In genomic region chr14:73774671-73775070, GRCh38 we compare ENCODE assay signal across 13 cellular contexts.
A peak's percentile ranks its signal among the peaks of the same experiment; 100 is the strongest.
DNase-seq lines count a peak whose midpoint lies in the region; ATAC-seq and TF ChIP-seq lines count a peak whose summit lies in the region.
"Had no signal": no experiment of that assay in that cellular context is flagged by ENCODE, and none has a peak within 500 bp of the region (broad histone marks: within the 10 kb centered on the region; RNA-seq: fewer than 3 reads in every experiment).

No MANE protein-coding gene starts in this region.

- WGBS in heart left ventricle, 4 donors, result 61 to 80% (median 73%) methylated on average over 2 of the region's 2 CpGs
- WGBS in upper lobe of left lung, 2 donors, result 92% methylated on average over 2 of the region's 2 CpGs; no CpG with 5 or more reads in 1 of the 2 donors

- peaks cover 0 to 8% (median 0%) of the 10 kb centered on the region in 9 donors for H3K36me3 ChIP-seq in heart left ventricle
- peaks cover 0 to 10% (median 0%) of the 10 kb centered on the region in 4 donors for H3K36me3 ChIP-seq in upper lobe of left lung

- intact Hi-C loops in heart left ventricle (cut with DNase I), result no loop called here
- intact Hi-C loops in left ventricle myocardium superior (cut with micrococcal nuclease), result no loop called here

- no peaks in the 10 kb centered on the region for H3K9me3 Mint-ChIP-seq in activated T-helper 17 cell treated with anti-CD3 and anti-CD28 coated beads, Interleukin-2, amount 50 U/mL, for 72 hours
- no peaks in the 10 kb centered on the region for H3K9me3 Mint-ChIP-seq in mesothelial cell of epicardium

- no peak for TF ChIP-seq EP300 in upper lobe of left lung (IDR thresholded peaks at IDR 0.05)

- H3K36me3 Mint-ChIP-seq in activated T-helper 17 cell treated with anti-CD3 and anti-CD28 coated beads, Interleukin-2, amount 50 U/mL, for 72 hours (ENCODE audit: low read depth), result peaks cover 6% of the 10 kb centered on the region
- peaks cover 2% of the 10 kb centered on the region for H3K36me3 Mint-ChIP-seq in mesothelial cell of epicardium

- H3K4me1 Mint-ChIP-seq in activated T-helper 17 cell treated with anti-CD3 and anti-CD28 coated beads, Interleukin-2, amount 50 U/mL, for 72 hours, result peaks cover 49% of the 10 kb centered on the region
- H3K4me1 Mint-ChIP-seq in mesothelial cell of epicardium, result peaks cover 48% of the 10 kb centered on the region

- no peak for TF ChIP-seq POLR2A in heart left ventricle (IDR thresholded peaks at IDR 0.05)
- no peak for TF ChIP-seq POLR2A in upper lobe of left lung (IDR thresholded peaks at IDR 0.05)

- H3K27me3 ChIP-seq in heart left ventricle (no peaks in the 10 kb centered on the region), upper lobe of left lung (no peaks in the 10 kb centered on the region)

- H3K4me3 ChIP-seq in heart left ventricle (no peak overlapping the region), upper lobe of left lung (no peak overlapping the region)
- H3K4me3 ChIP-seq: GM23248 had no signal

- ATAC-seq in heart left ventricle, result no peak
- ATAC-seq in left ventricle myocardium superior, result no peak
- ATAC-seq in activated T-helper 17 cell treated with anti-CD3 and anti-CD28 coated beads, Interleukin-2, amount 50 U/mL, for 72 hours (replicated peaks), result no peak
- no peak for ATAC-seq in upper lobe of left lung (ENCODE audit: low FRiP score in 2 of 2)
- ATAC-seq in HG03442 (IDR thresholded peaks at IDR 0.05; ENCODE audit: unreplicated experiment), result no peak

- H3K27ac Mint-ChIP-seq in activated T-helper 17 cell treated with anti-CD3 and anti-CD28 coated beads, Interleukin-2, amount 50 U/mL, for 72 hours, result peak overlapping the region; percentile 54
- H3K27ac Mint-ChIP-seq in mesothelial cell of epicardium, result peak overlapping the region; percentile 71

- no peaks in the 10 kb centered on the region for H3K27me3 Mint-ChIP-seq in activated T-helper 17 cell treated with anti-CD3 and anti-CD28 coated beads, Interleukin-2, amount 50 U/mL, for 72 hours
- H3K27me3 Mint-ChIP-seq in mesothelial cell of epicardium (ENCODE audit: low read depth), result no peaks in the 10 kb centered on the region

- H3K4me1 ChIP-seq in heart left ventricle, result peaks cover 21 to 91% (median 70%) of the 10 kb centered on the region in 12 donors
- H3K4me1 ChIP-seq in upper lobe of left lung, result peaks cover 69 to 92% (median 74%) of the 10 kb centered on the region in 4 donors

- DNase-seq in heart left ventricle (no peak), left ventricle myocardium superior (no peak), mesothelial cell of epicardium (ENCODE audit: low spot score in 2 of 2, unreplicated experiment in 2 of 2) (no peak), upper lobe of left lung (no peak), LoVo (ENCODE audit: low spot score) (no peak), NCI-H82 (lab: John Stamatoyannopoulos, UW) (no peak)
- DNase-seq: activated CD4-positive, CD25-positive, alpha-beta regulatory T cell treated with anti-CD3 and anti-CD28 coated beads, Interleukin-2, amount 50 U/mL, for 72 hours; GM23248; SIG-M5; stimulated activated CD4-positive, alpha-beta T cell treated with anti-CD3 and anti-CD28 coated beads, Interleukin-15, amount 100 ng/mL, for 24 hours; stimulated activated naive CD4-positive, alpha-beta T cell treated with Interleukin-2 at 50 U/mL for 16 hours had no signal

- H3K4me3 Mint-ChIP-seq in activated T-helper 17 cell treated with anti-CD3 and anti-CD28 coated beads, Interleukin-2, amount 50 U/mL, for 72 hours, result peak overlapping the region; percentile 35
- H3K4me3 Mint-ChIP-seq in mesothelial cell of epicardium, result no peak overlapping the region

- H3K9me3 ChIP-seq in heart left ventricle (no peaks in the 10 kb centered on the region), upper lobe of left lung (no peaks in the 10 kb centered on the region)

- H3K27ac ChIP-seq in heart left ventricle, result peak overlapping the region in 7 of 12 donors; percentile 1 to 57 (median 42)
- peak overlapping the region; percentile 6 to 77 (median 42) for H3K27ac ChIP-seq in upper lobe of left lung
- H3K27ac ChIP-seq: GM23248 had no signal

- TF ChIP-seq CTCF in heart left ventricle (IDR thresholded peaks at IDR 0.05) (no peak), mesothelial cell of epicardium (IDR thresholded peaks at IDR 0.05; ENCODE audit: unreplicated experiment) (no peak), upper lobe of left lung (IDR thresholded peaks at IDR 0.05) (no peak)
